Comparison of ENCODE assay signal across 8 cellular contexts in the genomic region with DNA sequence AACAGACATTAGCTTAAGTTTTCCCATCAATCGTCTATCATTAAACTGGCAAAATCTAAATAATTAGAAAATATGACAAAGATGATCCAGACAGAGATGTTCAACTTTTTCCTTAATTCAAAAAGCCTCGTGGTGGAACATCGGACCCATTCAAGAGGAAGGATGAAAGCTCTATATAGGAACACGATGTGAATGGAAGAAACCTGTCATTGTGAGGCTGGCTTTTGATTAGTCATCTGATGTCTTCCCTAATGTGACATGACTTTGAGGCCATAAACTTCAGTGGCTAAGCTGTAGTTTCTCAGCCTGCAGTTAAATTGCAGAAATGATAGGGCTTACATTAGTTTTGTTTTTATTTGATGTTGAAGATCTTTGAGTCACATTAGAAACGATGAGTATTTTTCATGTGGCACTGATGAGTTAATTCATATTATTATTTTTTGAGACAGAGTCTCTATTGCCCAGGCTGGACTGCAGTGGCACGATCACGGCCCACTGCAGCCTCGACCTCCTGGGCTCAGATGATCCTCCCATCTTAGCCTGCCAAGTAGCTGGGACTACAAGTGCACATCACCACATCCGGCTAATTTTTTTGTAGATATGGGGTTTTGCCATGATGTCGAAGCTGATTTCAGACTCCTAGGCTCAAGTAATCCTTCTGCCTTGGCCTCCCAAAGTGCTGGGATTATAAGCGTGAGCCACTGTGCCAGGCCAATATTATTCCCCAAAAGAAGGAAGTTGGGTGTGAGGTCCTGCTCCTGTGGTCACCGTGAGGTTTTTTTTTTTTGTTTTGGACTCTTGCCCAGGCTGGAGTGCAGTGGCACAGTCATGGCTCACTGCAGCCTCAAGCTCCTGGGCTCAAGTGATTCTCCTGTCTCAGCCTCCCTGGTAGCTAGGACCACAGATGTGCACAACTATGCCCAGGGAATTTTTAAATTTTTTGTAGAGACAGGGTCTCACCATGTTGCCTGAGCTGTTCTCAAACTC. TPM values are rescaled to one million over a fixed set of nuclear protein-coding genes. Genes with fewer than 3 reads are reported as not detected.
DNase-seq lines count a peak whose midpoint lies in the region; ATAC-seq and TF ChIP-seq lines count a peak whose summit lies in the region.

No MANE protein-coding gene starts in this region.

- H3K27me3 ChIP-seq in effector memory CD4-positive, alpha-beta T cell (replicated peaks; ENCODE audit: control insufficient read depth, insufficient read depth, low read length, poor library complexity, severe bottlenecking), result no peaks in the 10 kb centered on the region
- H3K27me3 ChIP-seq in parathyroid adenoma (ENCODE audit: control insufficient read depth, insufficient read depth, low read length), result no peaks in the 10 kb centered on the region

- peaks cover 43% of the 10 kb centered on the region for H3K4me1 ChIP-seq in effector memory CD4-positive, alpha-beta T cell (ENCODE audit: control insufficient read depth, insufficient read depth, low read length, poor library complexity, severe bottlenecking)
- H3K4me1 ChIP-seq in parathyroid adenoma, result no peaks in the 10 kb centered on the region

- no peaks in the 10 kb centered on the region for H3K9me3 ChIP-seq in effector memory CD4-positive, alpha-beta T cell (ENCODE audit: control insufficient read depth, low read length)
- H3K9me3 ChIP-seq in parathyroid adenoma (ENCODE audit: control insufficient read depth, low read length), result no peaks in the 10 kb centered on the region

- no peak for TF ChIP-seq CTCF in parathyroid adenoma (IDR thresholded peaks at IDR 0.05)

- H3K4me3 ChIP-seq in effector memory CD4-positive, alpha-beta T cell (ENCODE audit: insufficient read depth, low read depth, low read length, poor library complexity, severe bottlenecking), result peak overlapping the region; percentile 60
- H3K4me3 ChIP-seq in parathyroid adenoma (ENCODE audit: low read depth, low read length), result peak overlapping the region; percentile 77

- H3K9ac ChIP-seq in parathyroid adenoma, result peak overlapping the region; percentile 86

- peaks cover 3% of the 10 kb centered on the region for H3K36me3 ChIP-seq in effector memory CD4-positive, alpha-beta T cell (ENCODE audit: control insufficient read depth, insufficient read depth, low read length)
- H3K36me3 ChIP-seq in parathyroid adenoma (ENCODE audit: control insufficient read depth, insufficient read depth, low read length), result no peaks in the 10 kb centered on the region

- DNase-seq in DMS53 (lab: John Stamatoyannopoulos, UW), result peak; percentile 28
- no peak for DNase-seq in DMS53 treated with DMSO at 0.1 percent for 48 hours (lab: John Stamatoyannopoulos, UW; ENCODE audit: unreplicated experiment)
- peak; percentile 47 for DNase-seq in RPMI7951 (ENCODE audit: low read depth)
- DNase-seq in effector memory CD4-positive, alpha-beta T cell, result peak in 1 of 3 donors; percentile 28

- H3K27ac ChIP-seq in effector memory CD4-positive, alpha-beta T cell (ENCODE audit: insufficient read depth, low read length, poor library complexity, severe bottlenecking), result peak overlapping the region; percentile 97
- no peak overlapping the region for H3K27ac ChIP-seq in parathyroid adenoma

- peak overlapping the region; percentile 95 for H3K4me2 ChIP-seq in parathyroid adenoma (ENCODE audit: low read length)

- ATAC-seq in HG02885 (IDR thresholded peaks at IDR 0.05; ENCODE audit: poor library complexity, unreplicated experiment), result no peak
- no peak for ATAC-seq in HG02763 (IDR thresholded peaks at IDR 0.05; ENCODE audit: unreplicated experiment)
- no peak for ATAC-seq in GM21447 (IDR thresholded peaks at IDR 0.05; ENCODE audit: unreplicated experiment)

- no peak overlapping the region for H2AFZ ChIP-seq in parathyroid adenoma

- no peaks in the 10 kb centered on the region for H3K79me2 ChIP-seq in parathyroid adenoma

RNA-seq across cellular contexts. Expression of a gene that starts 1.3 kb away (rescaled TPM):
- total RNA-seq in RPMI7951 (2014; rRNA removed; shearing (Covaris generic)), result 75.6 and 92.5 TPM in 2 replicates

RNA-seq across cellular contexts. Expression of a gene that starts 41.7 kb away (rescaled TPM):
- total RNA-seq in RPMI7951 (2014; rRNA removed; shearing (Covaris generic)), result 4.4 and 4.8 TPM in 2 replicates

RNA-seq across cellular contexts. Expression of a gene that starts 42.1 kb away (rescaled TPM):
- 2.3 and 3.0 TPM in 2 replicates for total RNA-seq in RPMI7951 (2014; rRNA removed; shearing (Covaris generic))
